In genomic region chr1:65416767-65417166, GRCh38 we compare ENCODE assay signal across 7 cellular contexts.
"Had no signal": no experiment of that assay in that cellular context is flagged by ENCODE, and none has a peak within 500 bp of the region (broad histone marks: within the 10 kb centered on the region; RNA-seq: fewer than 3 reads in every experiment).

No MANE protein-coding gene starts in this region.

- FAIRE-seq: H1, H54 had no signal

- DNase-seq: H9, HCEC 1CT, KG1 had no signal

- H3K4me2 ChIP-seq: GM23338 had no signal

- H2AFZ ChIP-seq: GM23338 had no signal

- H3K4me3 ChIP-seq: GM23338 had no signal

- H3K27ac ChIP-seq: HL-60 had no signal

- ATAC-seq: GM23338 had no signal
